ENCODE assay signal across 15 cellular contexts in the genomic region with DNA sequence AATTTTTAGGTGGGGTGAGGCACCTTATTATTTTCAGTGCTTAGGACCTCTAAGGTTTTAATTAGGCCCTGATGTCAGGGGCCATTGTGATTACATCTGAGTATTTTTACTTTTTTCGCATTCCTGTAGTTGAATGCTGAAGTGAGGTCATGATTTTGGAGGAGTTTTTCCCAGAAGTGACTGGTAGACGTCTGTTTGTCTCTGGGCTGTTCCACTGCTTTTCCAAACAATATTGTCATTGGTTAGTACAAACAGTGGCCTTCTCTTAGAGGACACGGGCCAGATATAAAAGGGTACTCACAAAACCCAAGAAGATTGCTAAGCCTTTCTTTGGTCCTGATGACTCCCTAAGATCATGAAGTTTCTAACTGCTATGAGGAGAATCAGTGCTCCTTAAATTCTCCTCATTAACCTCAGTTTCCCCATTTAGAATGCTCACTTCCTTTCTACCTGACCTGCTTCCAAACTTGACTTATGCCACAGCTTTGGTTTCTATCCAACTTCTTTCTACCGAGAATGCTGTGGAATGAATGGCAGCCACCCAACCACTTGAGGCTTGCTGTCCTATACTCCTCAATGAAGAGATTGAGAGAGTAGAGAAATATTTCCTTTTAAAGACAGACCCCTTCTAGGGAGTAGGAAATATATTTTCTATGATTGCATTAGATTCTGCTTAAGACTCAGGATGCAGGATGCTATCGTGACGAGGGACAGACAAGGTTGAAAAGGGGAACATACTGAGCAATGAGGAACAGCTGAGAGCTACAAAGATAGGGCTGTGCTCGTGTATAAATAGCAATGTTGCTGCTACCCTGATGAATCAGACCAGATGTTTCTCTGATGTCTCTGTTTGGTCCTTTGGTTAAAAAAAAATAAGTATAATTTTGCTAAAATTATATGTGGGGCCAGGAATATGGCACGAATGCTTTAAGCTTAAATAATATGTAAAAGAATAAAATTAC. TPM values are rescaled to one million over a fixed set of nuclear protein-coding genes. Genes with fewer than 3 reads are reported as not detected.
DNase-seq lines count a peak whose midpoint lies in the region; ATAC-seq and TF ChIP-seq lines count a peak whose summit lies in the region.
"Had no signal": no experiment of that assay in that cellular context is flagged by ENCODE, and none has a peak within 500 bp of the region (broad histone marks: within the 10 kb centered on the region; RNA-seq: fewer than 3 reads in every experiment).

No MANE protein-coding gene starts in this region.

- H3K27ac Mint-ChIP-seq in activated CD8-positive, alpha-beta memory T cell treated with anti-CD3 and anti-CD28 coated beads, Interleukin-2, amount 10 ng/mL, durations not matched to agents 7 days and 5 days, result no peak overlapping the region
- H3K27ac Mint-ChIP-seq: activated naive CD4-positive, alpha-beta T cell treated with anti-CD3 and anti-CD28 coated beads, Interleukin-2, amount 10 ng/mL, durations not matched to agents 7 days and 5 days; nephron had no signal

- ATAC-seq in GM21528 (IDR thresholded peaks at IDR 0.05; ENCODE audit: low FRiP score, unreplicated experiment), result no peak
- ATAC-seq in activated CD8-positive, alpha-beta memory T cell treated with anti-CD3 and anti-CD28 coated beads, Interleukin-2, amount 10 ng/mL, durations not matched to agents 7 days and 5 days, result no peak
- ATAC-seq: A549 had no signal

- peaks cover 0 to 7% of the 10 kb centered on the region in 2 donors for H3K4me1 ChIP-seq in ascending aorta
- H3K4me1 ChIP-seq: A549 had no signal

- no peaks in the 10 kb centered on the region for H3K9me3 ChIP-seq in ascending aorta
- H3K9me3 ChIP-seq: A549 had no signal

- no peaks in the 10 kb centered on the region for H3K36me3 ChIP-seq in ascending aorta

- H3K4me3 Mint-ChIP-seq in activated CD8-positive, alpha-beta memory T cell treated with anti-CD3 and anti-CD28 coated beads, Interleukin-2, amount 10 ng/mL, durations not matched to agents 7 days and 5 days, result no peak overlapping the region
- H3K4me3 Mint-ChIP-seq: activated naive CD4-positive, alpha-beta T cell treated with anti-CD3 and anti-CD28 coated beads, Interleukin-2, amount 10 ng/mL, durations not matched to agents 7 days and 5 days; nephron had no signal

- H3K27me3 Mint-ChIP-seq in activated CD8-positive, alpha-beta memory T cell treated with anti-CD3 and anti-CD28 coated beads, Interleukin-2, amount 10 ng/mL, durations not matched to agents 7 days and 5 days, result peaks cover 2% of the 10 kb centered on the region
- H3K27me3 Mint-ChIP-seq: activated naive CD4-positive, alpha-beta T cell treated with anti-CD3 and anti-CD28 coated beads, Interleukin-2, amount 10 ng/mL, durations not matched to agents 7 days and 5 days had no signal

- no peak for TF ChIP-seq CTCF in AG10803 (conservative IDR thresholded peaks at IDR 0.05; ENCODE audit: low read length)
- no peak for TF ChIP-seq CTCF in ascending aorta (IDR thresholded peaks at IDR 0.05)

- no peaks in the 10 kb centered on the region for H3K36me3 Mint-ChIP-seq in activated CD8-positive, alpha-beta memory T cell treated with anti-CD3 and anti-CD28 coated beads, Interleukin-2, amount 10 ng/mL, durations not matched to agents 7 days and 5 days
- H3K36me3 Mint-ChIP-seq: activated naive CD4-positive, alpha-beta T cell treated with anti-CD3 and anti-CD28 coated beads, Interleukin-2, amount 10 ng/mL, durations not matched to agents 7 days and 5 days had no signal

- intact Hi-C loops in ascending aorta (cut with DNase I), result no loop called here

- no peaks in the 10 kb centered on the region for H3K4me1 Mint-ChIP-seq in activated CD8-positive, alpha-beta memory T cell treated with anti-CD3 and anti-CD28 coated beads, Interleukin-2, amount 10 ng/mL, durations not matched to agents 7 days and 5 days
- H3K4me1 Mint-ChIP-seq: activated naive CD4-positive, alpha-beta T cell treated with anti-CD3 and anti-CD28 coated beads, Interleukin-2, amount 10 ng/mL, durations not matched to agents 7 days and 5 days had no signal

- peak; percentile 82 for DNase-seq in AG10803 (ENCODE audit: low read depth)
- DNase-seq in Kasumi-1 (lab: John Stamatoyannopoulos, UW), result peak; percentile 88 to 93
- DNase-seq in ascending aorta (ENCODE audit: low spot score in 2 of 2), result no peak
- peak; percentile 79 for DNase-seq in hepatic stellate cell (ENCODE audit: low spot score)
- no peak for DNase-seq in OCI-M2 (lab: John Stamatoyannopoulos, UW; ENCODE audit: unreplicated experiment)
- DNase-seq in activated CD8-positive, alpha-beta memory T cell treated with anti-CD3 and anti-CD28 coated beads, Interleukin-2, amount 10 ng/mL, durations not matched to agents 7 days and 5 days, result no peak
- no peak for DNase-seq in occipital lobe (lab: John Stamatoyannopoulos, UW)
- DNase-seq: activated CD4-positive, alpha-beta T cell treated with anti-CD3 and anti-CD28 coated beads, Interleukin-2, amount 50 U/mL, for 4 hours; activated naive CD4-positive, alpha-beta T cell treated with anti-CD3 and anti-CD28 coated beads, Interleukin-2, amount 10 ng/mL, durations not matched to agents 7 days and 5 days; DMS79; NCI-H345; stimulated activated CD4-positive, alpha-beta T cell treated with anti-CD3 and anti-CD28 coated beads, Interleukin-15, amount 100 ng/mL, for 24 hours had no signal

- no peaks in the 10 kb centered on the region for H3K27me3 ChIP-seq in ascending aorta

- CTCF ChIA-PET in activated CD8-positive, alpha-beta memory T cell treated with anti-CD3 and anti-CD28 coated beads, Interleukin-2, amount 10 ng/mL, durations not matched to agents 7 days and 5 days (lab: Charles Lee), result no interaction called here

- H3K27ac ChIP-seq in ascending aorta, result peak overlapping the region; percentile 51 to 53
- H3K27ac ChIP-seq: A549 had no signal

- no peak overlapping the region for H3K4me3 ChIP-seq in AG10803 (ENCODE audit: low read length)
- no peak overlapping the region for H3K4me3 ChIP-seq in ascending aorta
- H3K4me3 ChIP-seq: A549 had no signal

- H3K9me3 Mint-ChIP-seq in activated CD8-positive, alpha-beta memory T cell treated with anti-CD3 and anti-CD28 coated beads, Interleukin-2, amount 10 ng/mL, durations not matched to agents 7 days and 5 days (ENCODE audit: low read depth), result no peaks in the 10 kb centered on the region
- H3K9me3 Mint-ChIP-seq: nephron had no signal

RNA-seq across cellular contexts. Expression of a gene that starts 7.3 kb away (rescaled TPM):
- total RNA-seq in ascending aorta, result 57.5 TPM
- not detected for total RNA-seq in activated CD8-positive, alpha-beta memory T cell treated with anti-CD3 and anti-CD28 coated beads, Interleukin-2, amount 10 ng/mL, durations not matched to agents 7 days and 5 days
- 41.8 TPM for total RNA-seq in occipital lobe

Comparison
In these comparisons a context has a peak if more than half of its experiments do, and no peak if none do; other contexts are left out.
1. DNase-seq: peak in AG10803 (single experiment), Kasumi-1 (2 of 2) and hepatic stellate cell (single experiment); none in ascending aorta (0 of 2), OCI-M2 (single experiment), activated CD8-positive, alpha-beta memory T cell treated with anti-CD3 and anti-CD28 coated beads, Interleukin-2, amount 10 ng/mL, durations not matched to agents 7 days and 5 days (single experiment) and occipital lobe (single experiment).
2. RNA of a gene that starts 7.3 kb away (total RNA-seq): 57.5 TPM in ascending aorta (single experiment) and 41.8 TPM in occipital lobe (single experiment); not detected in activated CD8-positive, alpha-beta memory T cell treated with anti-CD3 and anti-CD28 coated beads, Interleukin-2, amount 10 ng/mL, durations not matched to agents 7 days and 5 days; every median in the first group is over 10 times any median in the second.